Comparison of ENCODE assay signal across 10 cellular contexts in the genomic region with DNA sequence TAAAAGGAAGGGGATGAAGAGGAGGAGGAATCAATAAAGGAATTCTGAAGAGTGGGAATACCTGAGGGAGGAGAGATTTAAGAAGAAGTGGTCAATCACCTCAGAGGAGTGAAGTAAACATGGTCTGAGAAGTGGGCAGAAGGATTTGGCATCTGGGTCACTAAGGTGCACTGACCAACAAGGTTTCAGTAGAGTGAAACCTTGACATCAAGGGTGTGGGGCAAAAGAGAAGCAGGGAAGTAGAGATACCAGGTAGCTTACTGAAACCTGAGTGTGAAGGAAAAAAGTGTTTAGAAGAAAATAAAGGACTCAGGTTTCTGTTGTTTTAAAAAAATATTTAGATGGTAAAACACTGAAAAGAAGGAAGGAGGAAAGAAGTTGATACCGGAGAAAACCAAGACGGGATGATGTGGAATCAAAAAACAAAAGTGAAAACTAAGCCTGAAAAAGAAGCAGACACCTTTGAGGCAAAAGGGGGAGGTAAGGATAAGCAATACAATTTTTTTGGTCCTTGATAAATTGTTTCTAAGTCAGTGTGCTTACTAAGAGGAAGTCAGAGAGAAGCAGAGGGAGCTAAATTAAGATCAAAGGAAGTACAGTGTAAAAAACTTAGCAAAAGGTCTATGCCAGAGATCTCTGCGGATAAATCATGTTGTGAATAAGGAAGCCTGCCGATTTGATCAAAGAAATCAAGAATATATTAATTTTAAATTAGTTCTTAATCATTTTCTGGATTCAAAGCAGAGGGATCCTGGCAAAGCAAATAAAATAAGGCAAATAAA.
DNase-seq lines count a peak whose midpoint lies in the region; ATAC-seq, FAIRE-seq and TF ChIP-seq lines count a peak whose summit lies in the region.
"Had no signal": no experiment of that assay in that cellular context is flagged by ENCODE, and none has a peak within 500 bp of the region (broad histone marks: within the 10 kb centered on the region; RNA-seq: fewer than 3 reads in every experiment).

No MANE protein-coding gene starts in this region.

- H3K4me3 ChIP-seq in Karpas-422 (ENCODE audit: low read length) (peak overlapping the region; percentile 58), endothelial cell of umbilical vein (replicated peaks in 1 of 3; ENCODE audit: insufficient read depth in 1 of 3, low read depth in 1 of 3, low read length in 3 of 3) (no peak overlapping the region), osteoblast (ENCODE audit: insufficient read depth, low read length) (no peak overlapping the region)

- H3K79me2 ChIP-seq in Karpas-422 (ENCODE audit: low read length) (peaks cover 28% of the 10 kb centered on the region), endothelial cell of umbilical vein (ENCODE audit: control insufficient read depth, insufficient read depth, low read length) (no peaks in the 10 kb centered on the region), osteoblast (ENCODE audit: insufficient read depth, low read length) (no peaks in the 10 kb centered on the region)

- H4K20me1 ChIP-seq in Karpas-422 (ENCODE audit: insufficient read depth, low read depth, low read length) (no peaks in the 10 kb centered on the region), endothelial cell of umbilical vein (replicated peaks; ENCODE audit: control insufficient read depth, extremely low read depth, insufficient read depth, low read length) (no peaks in the 10 kb centered on the region), osteoblast (ENCODE audit: insufficient read depth, low read length) (no peaks in the 10 kb centered on the region)

- H2AFZ ChIP-seq in Karpas-422 (ENCODE audit: low read length) (peak overlapping the region; percentile 26; the same call in 1 of the 2 replicates), endothelial cell of umbilical vein (ENCODE audit: low read depth, low read length) (no peak overlapping the region), osteoblast (ENCODE audit: low read length) (no peak overlapping the region)

- no peaks in the 10 kb centered on the region for H3K9me2 ChIP-seq in Karpas-422 (replicated peaks; ENCODE audit: insufficient read depth, low read length)

- no peak for TF ChIP-seq POLR2A in GM12892 (IDR thresholded peaks at IDR 0.05; ENCODE audit: low read depth, low read length)
- TF ChIP-seq POLR2A in endothelial cell of umbilical vein (IDR thresholded peaks at IDR 0.05; ENCODE audit: low read depth, low read length) = no peak

- H3K27ac ChIP-seq in Karpas-422 (ENCODE audit: low read length) (peak overlapping the region; percentile 92), endothelial cell of umbilical vein (ENCODE audit: insufficient read depth, low read depth, low read length) (no peak overlapping the region), osteoblast (ENCODE audit: low read depth, low read length) (no peak overlapping the region)

- dilution Hi-C loops in endothelial cell of umbilical vein (cut with MboI; ENCODE audit: extremely low pct_ligation_motif_present, low sequenced_read_pairs) = no loop called here

- POLR2A ChIA-PET in endothelial cell of umbilical vein (lab: Charles Lee) = no interaction called here

- H3K9ac ChIP-seq in Karpas-422 (ENCODE audit: low read length) (peak overlapping the region; percentile 49), endothelial cell of umbilical vein (replicated peaks; ENCODE audit: extremely low read depth, insufficient read depth, low read length) (no peak overlapping the region)

- FAIRE-seq in GM12892 (lab: Jason Lieb, UNC) (peak; percentile 84), endothelial cell of umbilical vein (lab: Jason Lieb, UNC) (peak; percentile 58)

- DNase-seq in GM12892 (ENCODE audit: insufficient read length) (no peak), Karpas-422 (peak; percentile 89), endothelial cell of umbilical vein (ENCODE audit: low read depth, low spot score) (peak; percentile 51), DMS53 (lab: John Stamatoyannopoulos, UW) (no peak), nucleus accumbens (lab: John Stamatoyannopoulos, UW) (no peak), osteoblast (ENCODE audit: insufficient read length, low spot score, missing footprints) (no peak)
- DNase-seq: NCI-H526, retina had no signal

- H3K4me1 ChIP-seq in Karpas-422 (ENCODE audit: low read length) (peaks cover 22% of the 10 kb centered on the region), endothelial cell of umbilical vein (ENCODE audit: control insufficient read depth, extremely low read depth, insufficient read depth, low read length) (peaks cover 11% of the 10 kb centered on the region), osteoblast (ENCODE audit: insufficient read depth, low read length) (peaks cover 3% of the 10 kb centered on the region)

- H3K4me2 ChIP-seq in Karpas-422 (ENCODE audit: low read depth, low read length, poor library complexity, severe bottlenecking) (peak overlapping the region; percentile 98), endothelial cell of umbilical vein (ENCODE audit: insufficient read depth, low read length) (peak overlapping the region; percentile 62), osteoblast (ENCODE audit: insufficient read depth, low read length) (no peak overlapping the region)

- no peaks in the 10 kb centered on the region for H3K9me1 ChIP-seq in endothelial cell of umbilical vein (replicated peaks; ENCODE audit: control insufficient read depth, extremely low read depth, insufficient read depth, low read length)

- ATAC-seq in GM21447 (IDR thresholded peaks at IDR 0.05; ENCODE audit: unreplicated experiment) (peak; percentile 80), HG03025 (IDR thresholded peaks at IDR 0.05; ENCODE audit: low FRiP score, unreplicated experiment) (no peak)

- no peak for TF ChIP-seq CTCF in endothelial cell of umbilical vein (IDR thresholded peaks at IDR 0.05; ENCODE audit: extremely low read depth in 1 of 2, insufficient read depth in 1 of 2, low read depth in 1 of 2, low read length in 2 of 2)
- TF ChIP-seq CTCF in osteoblast (IDR thresholded peaks at IDR 0.05; ENCODE audit: extremely low read depth, low read depth, low read length) = no peak

- H3K9me3 ChIP-seq in Karpas-422 (ENCODE audit: low read length) = no peaks in the 10 kb centered on the region
- no peaks in the 10 kb centered on the region for H3K9me3 ChIP-seq in endothelial cell of umbilical vein (replicated peaks; ENCODE audit: control insufficient read depth, insufficient read depth, low read length)
- H3K9me3 ChIP-seq in osteoblast (ENCODE audit: low read depth, low read length) = no peaks in the 10 kb centered on the region

- CTCF ChIA-PET in endothelial cell of umbilical vein (lab: Charles Lee) = interaction anchor here (1.0 to 1.3 kb wide), 3 partner anchors 9 to 41 kb away, joined by 3 to 6 read pairs (median 4); no protein-coding TSS in a partner anchor

- H3K36me3 ChIP-seq in Karpas-422 (ENCODE audit: insufficient read depth, low read length) (no peaks in the 10 kb centered on the region), endothelial cell of umbilical vein (ENCODE audit: control insufficient read depth in 2 of 2, extremely low read depth in 1 of 2, insufficient read depth in 2 of 2, low read length in 2 of 2) (no peaks in the 10 kb centered on the region), osteoblast (ENCODE audit: insufficient read depth, low read length) (no peaks in the 10 kb centered on the region)

- intact Hi-C loops in endothelial cell of umbilical vein (cut with micrococcal nuclease) = no loop called here

- no peaks in the 10 kb centered on the region for H3K27me3 ChIP-seq in Karpas-422 (ENCODE audit: low read length)
- H3K27me3 ChIP-seq in endothelial cell of umbilical vein (ENCODE audit: control insufficient read depth in 2 of 2, insufficient read depth in 2 of 2, low read length in 2 of 2) = no peaks in the 10 kb centered on the region
- no peaks in the 10 kb centered on the region for H3K27me3 ChIP-seq in osteoblast (ENCODE audit: insufficient read depth, low read length)

- no TSS peak for BruUV-seq in endothelial cell of umbilical vein (replicated peaks; lab: Mats Ljungman, UMichigan)

TF ChIP-seq in endothelial cell of umbilical vein, 7 proteins besides CTCF, POLR2A, EP300 and RAD21:
- TF ChIP-seq MYC (IDR thresholded peaks at IDR 0.05; ENCODE audit: low read depth, low read length) (no peak), GATA2 (IDR thresholded peaks at IDR 0.05; ENCODE audit: insufficient read depth, insufficient read length, low read depth, low read length) (no peak), JUN (IDR thresholded peaks at IDR 0.05; ENCODE audit: borderline replicate concordance, insufficient read depth, insufficient read length, low read depth) (no peak), FOS (IDR thresholded peaks at IDR 0.05; ENCODE audit: borderline replicate concordance, insufficient read depth, low read length) (no peak), EZH2 (IDR thresholded peaks at IDR 0.05; ENCODE audit: borderline replicate concordance, low read depth, low read length, severe bottlenecking) (no peak)
- TF ChIP-seq, protein P1, sequence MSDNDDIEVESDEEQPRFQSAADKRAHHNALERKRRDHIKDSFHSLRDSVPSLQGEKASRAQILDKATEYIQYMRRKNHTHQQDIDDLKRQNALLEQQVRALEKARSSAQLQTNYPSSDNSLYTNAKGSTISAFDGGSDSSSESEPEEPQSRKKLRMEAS (IDR thresholded peaks at IDR 0.05; ENCODE audit: insufficient read depth, insufficient read length) = no peak

Comparison
In these comparisons a context has a peak if more than half of its experiments do, and no peak if none do; other contexts are left out.
1. DNase-seq: peak in Karpas-422 (single experiment) and endothelial cell of umbilical vein (single experiment); none in GM12892 (single experiment), DMS53 (single experiment), nucleus accumbens (0 of 56) and osteoblast (single experiment).